ENCODE assay signal across 8 cellular contexts in genomic region chr20:53622247-53623114, GRCh38. TPM values are rescaled to one million over a fixed set of nuclear protein-coding genes. Genes with fewer than 3 reads are reported as not detected.
A peak's percentile ranks its signal among the peaks of the same experiment; 100 is the strongest.
DNase-seq lines count a peak whose midpoint lies in the region; ATAC-seq, FAIRE-seq and TF ChIP-seq lines count a peak whose summit lies in the region.

No MANE protein-coding gene starts in this region.

- no peak for TF ChIP-seq CTCF in pancreas (IDR thresholded peaks at IDR 0.05)

- WGBS in esophagus, 2 donors, result 40% methylated on average over 7 of the region's 7 CpGs
- 25 to 28% methylated on average over 7 of the region's 7 CpGs for WGBS in pancreas, 2 donors

- ATAC-seq in pancreas (peak; percentile 2 to 10 (median 6)), GM21529 (IDR thresholded peaks at IDR 0.05; ENCODE audit: unreplicated experiment) (no peak), GM19395 (IDR thresholded peaks at IDR 0.05; ENCODE audit: unreplicated experiment) (no peak)

- H3K4me1 ChIP-seq in SJCRH30, result peaks cover 22% of the 10 kb centered on the region
- no peaks in the 10 kb centered on the region for H3K4me1 ChIP-seq in esophagus (ENCODE audit: control insufficient read depth in 2 of 2, insufficient read depth in 2 of 2, low read length in 1 of 2)
- peaks cover 23 to 30% (median 26%) of the 10 kb centered on the region in 3 donors for H3K4me1 ChIP-seq in pancreas

- H3K27ac ChIP-seq in SJCRH30 (peak overlapping the region; percentile 80), esophagus (ENCODE audit: low read depth in 2 of 2, low read length in 1 of 2) (peak overlapping the region; percentile 85 to 93), pancreas (peak overlapping the region; percentile 87 to 98 (median 92))

- H3K4me3 ChIP-seq in SJCRH30, result peak overlapping the region; percentile 57; the same call in 1 of the 2 replicates
- H3K4me3 ChIP-seq in esophagus (ENCODE audit: low read depth in 1 of 2, low read length in 2 of 2), result no peak overlapping the region
- no peak overlapping the region for H3K4me3 ChIP-seq in pancreas

- FAIRE-seq in pancreas (lab: Jason Lieb, UNC), result no peak

- no peaks in the 10 kb centered on the region for H3K9me3 ChIP-seq in SJCRH30 (replicated peaks)
- H3K9me3 ChIP-seq in esophagus (ENCODE audit: control insufficient read depth in 2 of 2, insufficient read depth in 1 of 2, low read depth in 1 of 2, low read length in 1 of 2), result no peaks in the 10 kb centered on the region
- H3K9me3 ChIP-seq in pancreas, result no peaks in the 10 kb centered on the region

- intact Hi-C loops in pancreas (cut with DNase I), result no loop called here

- no peaks in the 10 kb centered on the region for H3K27me3 ChIP-seq in SJCRH30
- no peaks in the 10 kb centered on the region for H3K27me3 ChIP-seq in esophagus (ENCODE audit: control insufficient read depth in 1 of 2, insufficient read depth in 2 of 2, low read length in 2 of 2)
- H3K27me3 ChIP-seq in pancreas, result no peaks in the 10 kb centered on the region

- no peaks in the 10 kb centered on the region for H3K36me3 ChIP-seq in SJCRH30
- H3K36me3 ChIP-seq in esophagus (ENCODE audit: control insufficient read depth in 2 of 2, insufficient read depth in 2 of 2, low read length in 1 of 2), result no peaks in the 10 kb centered on the region
- no peaks in the 10 kb centered on the region for H3K36me3 ChIP-seq in pancreas

- DNase-seq in NCI-H2107 treated with DMSO at 0.1 percent for 48 hours (lab: John Stamatoyannopoulos, UW; ENCODE audit: unreplicated experiment), result peak; percentile 20
- no peak for DNase-seq in NCI-H2107 (lab: John Stamatoyannopoulos, UW)
- peak in 1 of 2 experiments; percentile 50 for DNase-seq in SJCRH30
- no peak for DNase-seq in pancreas
- DNase-seq in NCI-H774 (lab: John Stamatoyannopoulos, UW), result no peak

RNA-seq across cellular contexts. Expression of gene ZNF217, which starts 28.8 kb away (rescaled TPM):
- 37.6 and 42.8 TPM in 2 replicates for total RNA-seq in SJCRH30 (2014; rRNA removed; shearing (Covaris generic))
- polyA plus RNA-seq in esophagus (1 to 10 TPM; 8.2 to 9.0 TPM), pancreas (1 to 10 TPM; 4.2 to 5.1 TPM)
- 10 to 100 TPM; 10.2 to 29.5 (median 13.4) TPM for total RNA-seq in pancreas

Comparison
In these comparisons a context has a peak if more than half of its experiments do, and no peak if none do; other contexts are left out.
1. ATAC-seq: peak in pancreas (4 of 4); none in GM21529 (single experiment) and GM19395 (single experiment).
2. Peak in every context shown above with its lines, with median percentiles within 50 percentile points of each other: H3K27ac ChIP-seq.